ENCODE assay signal across 19 cellular contexts in genomic region chr4:168931215-168931650, GRCh38.
DNase-seq lines count a peak whose midpoint lies in the region; ATAC-seq and TF ChIP-seq lines count a peak whose summit lies in the region.
"Had no signal": no experiment of that assay in that cellular context is flagged by ENCODE, and none has a peak within 500 bp of the region (broad histone marks: within the 10 kb centered on the region; RNA-seq: fewer than 3 reads in every experiment).

No MANE protein-coding gene starts in this region.

- peak overlapping the region; percentile 58 for H3K27ac ChIP-seq in cardiac muscle cell
- H3K27ac ChIP-seq in heart left ventricle: peak overlapping the region in 1 of 12 donors; percentile 33
- no peak overlapping the region for H3K27ac ChIP-seq in neuronal stem cell (replicated peaks; ENCODE audit: low read length)
- H3K27ac ChIP-seq: SJSA1 had no signal

- H3K36me3 ChIP-seq in cardiac muscle cell (peaks cover 31% of the 10 kb centered on the region), heart left ventricle (peaks cover 0 to 43% (median 29%) of the 10 kb centered on the region in 9 donors), neuronal stem cell (replicated peaks in 1 of 2; ENCODE audit: control insufficient read depth in 2 of 2, insufficient read depth in 2 of 2, low read length in 2 of 2) (peaks cover 27 to 49% of the 10 kb centered on the region in 2 donors)

- TF ChIP-seq CTCF in cardiac muscle cell (IDR thresholded peaks at IDR 0.05; ENCODE audit: low read depth, low read length) (no peak), heart left ventricle (IDR thresholded peaks at IDR 0.05) (no peak)

- no peak overlapping the region for H4K8ac ChIP-seq in neuronal stem cell (ENCODE audit: low read depth, low read length)

- no peak overlapping the region for H3K9ac ChIP-seq in neuronal stem cell (ENCODE audit: low read depth, low read length, poor library complexity)

- H2BK12ac ChIP-seq in neuronal stem cell (ENCODE audit: low read length): no peak overlapping the region

- peaks cover 3% of the 10 kb centered on the region for H3K79me1 ChIP-seq in neuronal stem cell (ENCODE audit: low read depth, low read length)

- peak overlapping the region; percentile 44 for H2BK5ac ChIP-seq in neuronal stem cell (ENCODE audit: low read length)

- H3K9me3 ChIP-seq in cardiac muscle cell (ENCODE audit: low read depth): no peaks in the 10 kb centered on the region
- H3K9me3 ChIP-seq in heart left ventricle: peaks cover 0 to 49% (median 15%) of the 10 kb centered on the region in 12 donors
- H3K9me3 ChIP-seq in neuronal stem cell (replicated peaks in 1 of 2; ENCODE audit: control insufficient read depth in 2 of 2, insufficient read depth in 1 of 2, low read depth in 1 of 2, low read length in 2 of 2): peaks cover 13 to 36% of the 10 kb centered on the region in 2 donors

- DNase-seq in cardiac muscle cell (ENCODE audit: low read depth in 1 of 2, low spot score in 1 of 2) (no peak), cardiac septum (ENCODE audit: low spot score) (no peak), heart left ventricle (peak in 1 of 5 donors; percentile 33), neuronal stem cell (ENCODE audit: low spot score) (no peak), NCI-H146 (lab: John Stamatoyannopoulos, UW) (no peak), midbrain (lab: John Stamatoyannopoulos, UW) (no peak)
- no peak for DNase-seq in stimulated activated CD4-positive, alpha-beta T cell treated with anti-CD3 and anti-CD28 coated beads, Interleukin-1b, Interleukin-23, amount 100 ng/mL, for 48 hours
- DNase-seq: C1 segment of cervical spinal cord; CD8-positive, alpha-beta memory T cell; DMS79 treated with DMSO at 0.1 percent for 48 hours; HFFc6; NCI-H1417; NCI-H187 treated with DMSO at 0.1 percent for 48 hours; NCI-H2227 treated with DMSO at 0.1 percent for 48 hours; NCI-H524; PC-3; RPMI8226 had no signal

- H3K27me3 ChIP-seq in cardiac muscle cell (no peaks in the 10 kb centered on the region), heart left ventricle (no peaks in the 10 kb centered on the region), neuronal stem cell (ENCODE audit: control insufficient read depth in 3 of 3, insufficient read depth in 3 of 3, low read depth in 1 of 3, low read length in 3 of 3) (no peaks in the 10 kb centered on the region)
- H3K27me3 ChIP-seq: SJSA1 had no signal

- H3K23ac ChIP-seq in neuronal stem cell (ENCODE audit: low read depth, low read length, poor library complexity): no peak overlapping the region

- no peak overlapping the region for H2AFZ ChIP-seq in neuronal stem cell (ENCODE audit: low read length)

- no peak overlapping the region for H2AK5ac ChIP-seq in neuronal stem cell (ENCODE audit: low read depth, low read length)

- H3K14ac ChIP-seq in neuronal stem cell (ENCODE audit: low read length): no peak overlapping the region

- no peak overlapping the region for H2BK120ac ChIP-seq in neuronal stem cell (ENCODE audit: low read depth, low read length)

- peak overlapping the region; percentile 66 for H3K18ac ChIP-seq in neuronal stem cell (ENCODE audit: low read length)

- H3K4me1 ChIP-seq in cardiac muscle cell (ENCODE audit: low read depth) (no peaks in the 10 kb centered on the region), heart left ventricle (no peaks in the 10 kb centered on the region), neuronal stem cell (ENCODE audit: control insufficient read depth in 2 of 2, insufficient read depth in 1 of 2, low read depth in 1 of 2, low read length in 2 of 2) (no peaks in the 10 kb centered on the region)
- H3K4me1 ChIP-seq: SJSA1 had no signal

- intact Hi-C loops in cardiac septum (cut with DNase I): no loop called here
- intact Hi-C loops in heart left ventricle (cut with DNase I): no loop called here

- no peak overlapping the region for H3K4me2 ChIP-seq in neuronal stem cell (ENCODE audit: insufficient read depth, low read length, poor library complexity, severe bottlenecking)

- H4K91ac ChIP-seq in neuronal stem cell (ENCODE audit: low read depth, low read length, poor library complexity): no peak overlapping the region

- no peak overlapping the region for H3K4ac ChIP-seq in neuronal stem cell (ENCODE audit: low read length)

- H3K4me3 ChIP-seq in cardiac muscle cell: no peak overlapping the region
- H3K4me3 ChIP-seq in heart left ventricle: no peak overlapping the region
- peak overlapping the region in 1 of 2 donors; percentile 68 for H3K4me3 ChIP-seq in neuronal stem cell (ENCODE audit: low read length in 2 of 2)
- H3K4me3 ChIP-seq: SJSA1 had no signal

- no peak overlapping the region for H2BK15ac ChIP-seq in neuronal stem cell (ENCODE audit: low read length)

- peak; percentile 34 to 72 (median 49) for ATAC-seq in heart left ventricle
- no peak for ATAC-seq in GM19467 (IDR thresholded peaks at IDR 0.05; ENCODE audit: unreplicated experiment)
- ATAC-seq: PC-3 had no signal

- no peak for TF ChIP-seq POLR2A in heart left ventricle (IDR thresholded peaks at IDR 0.05)
